In genomic region chr2:176018708-176019107, GRCh38 we compare ENCODE assay signal across 23 cellular contexts. TPM values are rescaled to one million over a fixed set of nuclear protein-coding genes. Genes with fewer than 3 reads are reported as not detected.
DNase-seq lines count a peak whose midpoint lies in the region; ATAC-seq, FAIRE-seq and TF ChIP-seq lines count a peak whose summit lies in the region.
"Had no signal": no experiment of that assay in that cellular context is flagged by ENCODE, and none has a peak within 500 bp of the region (broad histone marks: within the 10 kb centered on the region; RNA-seq: fewer than 3 reads in every experiment).

No MANE protein-coding gene starts in this region.

- DNase-seq in MCF 10A (ENCODE audit: unreplicated experiment): peak; percentile 38
- no peak for DNase-seq in breast epithelium (ENCODE audit: low spot score in 2 of 2)
- peak; percentile 18 to 67 for DNase-seq in PC-9
- peak; percentile 17 for DNase-seq in amniotic stem cell (lab: John Stamatoyannopoulos, UW)
- DNase-seq in natural killer cell treated with Interleukin-12 subunit alpha and Interleukin-12 subunit beta and Interleukin-15 and Interleukin-18, amount 100 ng/mL, for 72 hours (ENCODE audit: low spot score): no peak
- no peak for DNase-seq in hippocampal formation (lab: John Stamatoyannopoulos, UW)
- DNase-seq in SHP77 treated with DMSO at 0.1 percent for 48 hours (lab: John Stamatoyannopoulos, UW): no peak
- no peak for DNase-seq in GM12891 (ENCODE audit: insufficient read length, low spot score)
- DNase-seq: activated CD4-positive, alpha-beta T cell treated with anti-CD3 and anti-CD28 coated beads, Interleukin-2, amount 10 ng/mL, durations not matched to agents 24 days and 14 days; activated naive CD8-positive, alpha-beta T cell treated with anti-CD3 and anti-CD28 coated beads for 36 hours; COR-L47; left cardiac atrium; natural killer cell; NCI-H2171 treated with DMSO at 0.1 percent for 48 hours; NCI-H526; ovary; right cardiac atrium; stimulated activated naive CD8-positive, alpha-beta T cell treated with anti-CD3 and anti-CD28 coated beads, Interleukin-15, amount 100 ng/mL, for 72 hours; T-cell; transverse colon had no signal

- no peaks in the 10 kb centered on the region for H4K20me1 ChIP-seq in PC-9 (ENCODE audit: insufficient read depth)

- no peaks in the 10 kb centered on the region for H3K36me3 Mint-ChIP-seq in MCF 10A (ENCODE audit: insufficient read depth, unreplicated experiment)
- no peaks in the 10 kb centered on the region for H3K36me3 Mint-ChIP-seq in natural killer cell treated with Interleukin-12 subunit alpha and Interleukin-12 subunit beta and Interleukin-15 and Interleukin-18, amount 100 ng/mL, for 72 hours
- H3K36me3 Mint-ChIP-seq: activated naive CD8-positive, alpha-beta T cell treated with anti-CD3 and anti-CD28 coated beads for 36 hours; natural killer cell; T-cell had no signal

- TF ChIP-seq CTCF in MCF 10A (IDR thresholded peaks at IDR 0.05; ENCODE audit: unreplicated experiment) (no peak), breast epithelium (IDR thresholded peaks at IDR 0.05) (no peak), PC-9 (conservative IDR thresholded peaks at IDR 0.05) (no peak)

- no peak for ATAC-seq in natural killer cell treated with Interleukin-12 subunit alpha and Interleukin-12 subunit beta and Interleukin-15 and Interleukin-18, amount 100 ng/mL, for 72 hours
- ATAC-seq: left cardiac atrium; natural killer cell; right cardiac atrium; stimulated activated naive CD8-positive, alpha-beta T cell treated with anti-CD3 and anti-CD28 coated beads, Interleukin-15, amount 100 ng/mL, for 72 hours; T-cell had no signal

- no peak overlapping the region for H3K4me2 ChIP-seq in PC-9

- intact Hi-C loops in MCF 10A (cut with micrococcal nuclease): no loop called here
- intact Hi-C loops in breast epithelium (cut with DNase I; ENCODE audit: low total_unique reads): no loop called here
- intact Hi-C loops in PC-9 (cut with micrococcal nuclease; ENCODE audit: unreplicated experiment): no loop called here

- H2AFZ ChIP-seq in PC-9: no peak overlapping the region

- no peak for FAIRE-seq in GM12891 (lab: Jason Lieb, UNC)
- FAIRE-seq: H54 had no signal

- H3K27ac ChIP-seq in breast epithelium (no peak overlapping the region), PC-9 (no peak overlapping the region)
- H3K27ac ChIP-seq: HL-60, ovary, transverse colon had no signal

- H3K4me3 ChIP-seq in breast epithelium (no peak overlapping the region), PC-9 (no peak overlapping the region)
- H3K4me3 ChIP-seq: ovary, transverse colon had no signal

- CTCF ChIA-PET in MCF 10A (lab: Yijun Ruan, JAX): interaction anchor here (0.8 kb wide), 1 partner anchor 294 kb away, joined by 3 read pairs; no protein-coding TSS in a partner anchor
- CTCF ChIA-PET in PC-9 (lab: Charles Lee): no interaction called here

- no peaks in the 10 kb centered on the region for H3F3A ChIP-seq in PC-9 (ENCODE audit: insufficient read depth, low read depth)

- no TSS peak for BruUV-seq in MCF 10A (replicated peaks; lab: Mats Ljungman, UMichigan)
- no TSS peak for BruUV-seq in PC-9 (replicated peaks; lab: Mats Ljungman, UMichigan)

- no peak overlapping the region for H3K4me3 Mint-ChIP-seq in MCF 10A (ENCODE audit: unreplicated experiment)
- no peak overlapping the region for H3K4me3 Mint-ChIP-seq in natural killer cell treated with Interleukin-12 subunit alpha and Interleukin-12 subunit beta and Interleukin-15 and Interleukin-18, amount 100 ng/mL, for 72 hours
- H3K4me3 Mint-ChIP-seq: activated CD4-positive, alpha-beta T cell treated with anti-CD3 and anti-CD28 coated beads, Interleukin-2, amount 10 ng/mL, durations not matched to agents 24 days and 14 days; activated naive CD8-positive, alpha-beta T cell treated with anti-CD3 and anti-CD28 coated beads for 36 hours; B cell; natural killer cell; stimulated activated naive CD8-positive, alpha-beta T cell treated with anti-CD3 and anti-CD28 coated beads, Interleukin-15, amount 100 ng/mL, for 72 hours; T-cell had no signal

- POLR2A ChIA-PET in MCF 10A (lab: Yijun Ruan, JAX) (interaction anchor here (0.6 kb wide), 1 partner anchor 46 kb away, joined by 3 read pairs; no protein-coding TSS in a partner anchor), PC-9 (lab: Charles Lee; ENCODE audit: unreplicated experiment) (no interaction called here)

- H3K27me3 ChIP-seq in breast epithelium (no peaks in the 10 kb centered on the region), PC-9 (ENCODE audit: insufficient read depth, low read depth) (no peaks in the 10 kb centered on the region)
- H3K27me3 ChIP-seq: ovary had no signal

- peaks cover 3% of the 10 kb centered on the region; the same call in 1 of the 2 replicates for H3K9me2 ChIP-seq in PC-9 (ENCODE audit: insufficient read depth)

- no peaks in the 10 kb centered on the region for H3K36me3 ChIP-seq in breast epithelium
- H3K36me3 ChIP-seq in PC-9 (ENCODE audit: low read depth): no peaks in the 10 kb centered on the region
- H3K36me3 ChIP-seq: ovary, transverse colon had no signal

- H3K79me2 ChIP-seq in PC-9 (ENCODE audit: low read depth): no peaks in the 10 kb centered on the region

- H3K27me3 Mint-ChIP-seq in MCF 10A (ENCODE audit: insufficient read depth, unreplicated experiment): peaks cover 18% of the 10 kb centered on the region
- H3K27me3 Mint-ChIP-seq in natural killer cell treated with Interleukin-12 subunit alpha and Interleukin-12 subunit beta and Interleukin-15 and Interleukin-18, amount 100 ng/mL, for 72 hours: peaks cover 18 to 24% of the 10 kb centered on the region in 2 donors

- H3K4me1 Mint-ChIP-seq in MCF 10A (ENCODE audit: insufficient read depth, unreplicated experiment): peaks cover under 1% of the 10 kb centered on the region
- H3K4me1 Mint-ChIP-seq in natural killer cell treated with Interleukin-12 subunit alpha and Interleukin-12 subunit beta and Interleukin-15 and Interleukin-18, amount 100 ng/mL, for 72 hours (ENCODE audit: low read depth in 2 of 2): no peaks in the 10 kb centered on the region
- H3K4me1 Mint-ChIP-seq: activated CD4-positive, alpha-beta T cell treated with anti-CD3 and anti-CD28 coated beads, Interleukin-2, amount 10 ng/mL, durations not matched to agents 24 days and 14 days; activated naive CD8-positive, alpha-beta T cell treated with anti-CD3 and anti-CD28 coated beads for 36 hours; B cell; natural killer cell; stimulated activated naive CD8-positive, alpha-beta T cell treated with anti-CD3 and anti-CD28 coated beads, Interleukin-15, amount 100 ng/mL, for 72 hours; T-cell had no signal

- no peak overlapping the region for H3K27ac Mint-ChIP-seq in MCF 10A (ENCODE audit: low read depth, unreplicated experiment)
- H3K27ac Mint-ChIP-seq in natural killer cell treated with Interleukin-12 subunit alpha and Interleukin-12 subunit beta and Interleukin-15 and Interleukin-18, amount 100 ng/mL, for 72 hours: no peak overlapping the region
- H3K27ac Mint-ChIP-seq: activated CD4-positive, alpha-beta T cell treated with anti-CD3 and anti-CD28 coated beads, Interleukin-2, amount 10 ng/mL, durations not matched to agents 24 days and 14 days; activated naive CD8-positive, alpha-beta T cell treated with anti-CD3 and anti-CD28 coated beads for 36 hours; B cell; natural killer cell; stimulated activated naive CD8-positive, alpha-beta T cell treated with anti-CD3 and anti-CD28 coated beads, Interleukin-15, amount 100 ng/mL, for 72 hours; T-cell had no signal

- H3K9me3 ChIP-seq in breast epithelium: no peaks in the 10 kb centered on the region
- H3K9me3 ChIP-seq in PC-9 (ENCODE audit: insufficient read depth, low read depth): no peaks in the 10 kb centered on the region
- H3K9me3 ChIP-seq: ovary, transverse colon had no signal

- H3K4me1 ChIP-seq in breast epithelium: no peaks in the 10 kb centered on the region
- H3K4me1 ChIP-seq in PC-9 (replicated peaks; ENCODE audit: insufficient read depth): no peaks in the 10 kb centered on the region
- H3K4me1 ChIP-seq: transverse colon had no signal

- TF ChIP-seq POLR2A in breast epithelium (IDR thresholded peaks at IDR 0.05) (no peak), GM12891 (IDR thresholded peaks at IDR 0.05; ENCODE audit: low read depth, low read length) (no peak)

- no peaks in the 10 kb centered on the region for H3K9me3 Mint-ChIP-seq in MCF 10A (ENCODE audit: unreplicated experiment)
- H3K9me3 Mint-ChIP-seq in natural killer cell treated with Interleukin-12 subunit alpha and Interleukin-12 subunit beta and Interleukin-15 and Interleukin-18, amount 100 ng/mL, for 72 hours: no peaks in the 10 kb centered on the region
- H3K9me3 Mint-ChIP-seq: activated CD4-positive, alpha-beta T cell treated with anti-CD3 and anti-CD28 coated beads, Interleukin-2, amount 10 ng/mL, durations not matched to agents 24 days and 14 days; activated naive CD8-positive, alpha-beta T cell treated with anti-CD3 and anti-CD28 coated beads for 36 hours; natural killer cell; stimulated activated naive CD8-positive, alpha-beta T cell treated with anti-CD3 and anti-CD28 coated beads, Interleukin-15, amount 100 ng/mL, for 72 hours; T-cell had no signal

TF ChIP-seq in GM12891, 5 proteins besides CTCF, POLR2A, EP300 and RAD21:
- TF ChIP-seq POLR2AphosphoS5 (IDR thresholded peaks at IDR 0.05; ENCODE audit: low read depth, low read length): no peak
- TF ChIP-seq SPI1 (IDR thresholded peaks at IDR 0.05; ENCODE audit: low read depth, low read length): no peak
- TF ChIP-seq POU2F2 (IDR thresholded peaks at IDR 0.05; ENCODE audit: low read depth, low read length): no peak
- TF ChIP-seq PAX5 (IDR thresholded peaks at IDR 0.05; ENCODE audit: insufficient read depth, low read length, severe bottlenecking): no peak
- TF ChIP-seq TAF1 (IDR thresholded peaks at IDR 0.05; ENCODE audit: low read depth, low read length): no peak

RNA-seq across cellular contexts. Expression of gene LNPK, which starts 16.6 kb away (rescaled TPM):
- total RNA-seq in MCF 10A (2022): 21.8 and 23.3 TPM in 2 replicates
- total RNA-seq in breast epithelium: 10 to 100 TPM; 20.0 to 30.3 (median 23.8) TPM
- 24.8 and 43.8 TPM in 2 replicates for total RNA-seq in PC-9 (2021)
- total RNA-seq in natural killer cell treated with Interleukin-12 subunit alpha and Interleukin-12 subunit beta and Interleukin-15 and Interleukin-18, amount 100 ng/mL, for 72 hours: 10 to 100 TPM; 35.9 to 44.7 TPM
- polyA plus RNA-seq in GM12891 (2012; ENCODE audit: low read depth, missing spikeins): 5.6 TPM

Comparison
In these comparisons a context has a peak if more than half of its experiments do, and no peak if none do; other contexts are left out.
1. DNase-seq: peak in MCF 10A (single experiment), PC-9 (2 of 2) and amniotic stem cell (single experiment); none in breast epithelium (0 of 2), natural killer cell treated with Interleukin-12 subunit alpha and Interleukin-12 subunit beta and Interleukin-15 and Interleukin-18, amount 100 ng/mL, for 72 hours (single experiment), hippocampal formation (0 of 2), SHP77 treated with DMSO at 0.1 percent for 48 hours (single experiment) and GM12891 (single experiment).